Comparison of ENCODE assay signal across 1 cellular context in genomic region chr1:167518331-167518700, GRCh38.
TF ChIP-seq lines count a peak whose summit lies in the region.

CD247 (minus strand) TSS chr1:167518529; CDS start chr1:167518465, 64 bp downstream.

TF ChIP-seq in GM23338, 12 proteins besides CTCF, POLR2A, EP300 and RAD21 (continued from another document):
- TF ChIP-seq STAT1 (IDR thresholded peaks at IDR 0.05; ENCODE audit: unreplicated experiment): no peak
- no peak for TF ChIP-seq REST (IDR thresholded peaks at IDR 0.05; ENCODE audit: unreplicated experiment)
- TF ChIP-seq EZH2 (IDR thresholded peaks at IDR 0.05; ENCODE audit: low read depth, unreplicated experiment): no peak
- no peak for TF ChIP-seq EZH2phosphoT487 (IDR thresholded peaks at IDR 0.05; ENCODE audit: unreplicated experiment)
- TF ChIP-seq ZNF114 (CRISPR knock-in tag; IDR thresholded peaks at IDR 0.05): no peak
- TF ChIP-seq NANOG (IDR thresholded peaks at IDR 0.05; ENCODE audit: borderline replicate concordance): no peak
TF ChIP-seq in GM23338: peak in this region for 0.
